Comparison of ENCODE assay signal across 22 cellular contexts in genomic region chr2:156190532-156190931, GRCh38.
"Had no signal": no experiment of that assay in that cellular context is flagged by ENCODE, and none has a peak within 500 bp of the region (broad histone marks: within the 10 kb centered on the region; RNA-seq: fewer than 3 reads in every experiment).

No MANE protein-coding gene starts in this region.

- H3K4me1 Mint-ChIP-seq: activated B cell treated with CpG ODN at 0.5 μM for 24 hours; activated CD8-positive, alpha-beta memory T cell treated with anti-CD3 and anti-CD28 coated beads, Interleukin-2, amount 10 ng/mL, durations not matched to agents 7 days and 5 days; naive thymus-derived CD8-positive, alpha-beta T cell had no signal

- H3K27me3 ChIP-seq: neutrophil, upper lobe of right lung had no signal

- H3K9me3 Mint-ChIP-seq: activated B cell treated with CpG ODN at 0.5 μM for 24 hours; activated T-cell treated with anti-CD3 and anti-CD28 coated beads, Interleukin-2, amount 50 U/mL, for 4 hours; naive thymus-derived CD8-positive, alpha-beta T cell had no signal

- H3K36me3 ChIP-seq: neutrophil, upper lobe of right lung had no signal

- H3K9me3 ChIP-seq: neutrophil, psoas muscle, upper lobe of right lung had no signal

- FAIRE-seq: endometrium, TTC549 had no signal

- H3K27ac ChIP-seq: neutrophil, psoas muscle, upper lobe of right lung had no signal

- H3K4me3 Mint-ChIP-seq: activated B cell treated with CpG ODN at 0.5 μM for 24 hours; activated CD8-positive, alpha-beta memory T cell treated with anti-CD3 and anti-CD28 coated beads, Interleukin-2, amount 10 ng/mL, durations not matched to agents 7 days and 5 days; activated naive CD8-positive, alpha-beta T cell; activated T-cell treated with anti-CD3 and anti-CD28 coated beads, Interleukin-2, amount 50 U/mL, for 4 hours; naive thymus-derived CD8-positive, alpha-beta T cell; T-helper 17 cell had no signal

- H3K27me3 Mint-ChIP-seq: activated B cell treated with CpG ODN at 0.5 μM for 24 hours had no signal

- H3K4me3 ChIP-seq: lung, psoas muscle, upper lobe of right lung had no signal

- H3K4me1 ChIP-seq: psoas muscle, upper lobe of right lung had no signal

- H3K36me3 Mint-ChIP-seq: activated CD8-positive, alpha-beta memory T cell treated with anti-CD3 and anti-CD28 coated beads, Interleukin-2, amount 10 ng/mL, durations not matched to agents 7 days and 5 days; activated naive CD8-positive, alpha-beta T cell; naive thymus-derived CD8-positive, alpha-beta T cell had no signal

- H3K27ac Mint-ChIP-seq: activated B cell treated with CpG ODN at 0.5 μM for 24 hours; activated CD8-positive, alpha-beta memory T cell treated with anti-CD3 and anti-CD28 coated beads, Interleukin-2, amount 10 ng/mL, durations not matched to agents 7 days and 5 days; activated naive CD8-positive, alpha-beta T cell; naive thymus-derived CD8-positive, alpha-beta T cell; T-helper 17 cell had no signal

- ATAC-seq: activated CD8-positive, alpha-beta memory T cell treated with anti-CD3 and anti-CD28 coated beads, Interleukin-2, amount 10 ng/mL, durations not matched to agents 7 days and 5 days; activated T-cell treated with anti-CD3 and anti-CD28 coated beads, Interleukin-2, amount 50 U/mL, for 4 hours; esophagus mucosa; naive thymus-derived CD8-positive, alpha-beta T cell; psoas muscle; stimulated activated naive CD8-positive, alpha-beta T cell treated with anti-CD3 and anti-CD28 coated beads, Interleukin-15, Interleukin-2, amounts not matched to agents 100 U/mL and 50 U/mL, for 24 hours; T-helper 17 cell; upper lobe of right lung had no signal

- DNase-seq: activated B cell treated with CpG ODN at 0.5 μM for 24 hours; activated CD4-positive, alpha-beta T cell treated with anti-CD3 and anti-CD28 coated beads, Interleukin-2, amount 50 U/mL, for 1 hour; activated CD8-positive, alpha-beta memory T cell treated with anti-CD3 and anti-CD28 coated beads, Interleukin-2, amount 10 ng/mL, durations not matched to agents 7 days and 5 days; activated gamma-delta T cell; activated T-cell treated with anti-CD3 and anti-CD28 coated beads, Interleukin-2, amount 50 U/mL, for 4 hours; amygdala; cerebellar nuclear complex; hippocampal formation; midbrain; naive thymus-derived CD8-positive, alpha-beta T cell; psoas muscle; stimulated activated CD4-positive, alpha-beta T cell treated with anti-CD3 and anti-CD28 coated beads, Interleukin-2, amount 100 ng/mL, for 48 hours; stimulated activated CD8-positive, alpha-beta memory T cell treated with anti-CD3 and anti-CD28 coated beads, Interleukin-4, amount 100 ng/mL, for 48 hours; stimulated activated naive CD8-positive, alpha-beta T cell treated with anti-CD3 and anti-CD28 coated beads, Interleukin-15, Interleukin-2, amounts not matched to agents 100 U/mL and 50 U/mL, for 24 hours; T-helper 17 cell; upper lobe of right lung had no signal
